In the genomic region with DNA sequence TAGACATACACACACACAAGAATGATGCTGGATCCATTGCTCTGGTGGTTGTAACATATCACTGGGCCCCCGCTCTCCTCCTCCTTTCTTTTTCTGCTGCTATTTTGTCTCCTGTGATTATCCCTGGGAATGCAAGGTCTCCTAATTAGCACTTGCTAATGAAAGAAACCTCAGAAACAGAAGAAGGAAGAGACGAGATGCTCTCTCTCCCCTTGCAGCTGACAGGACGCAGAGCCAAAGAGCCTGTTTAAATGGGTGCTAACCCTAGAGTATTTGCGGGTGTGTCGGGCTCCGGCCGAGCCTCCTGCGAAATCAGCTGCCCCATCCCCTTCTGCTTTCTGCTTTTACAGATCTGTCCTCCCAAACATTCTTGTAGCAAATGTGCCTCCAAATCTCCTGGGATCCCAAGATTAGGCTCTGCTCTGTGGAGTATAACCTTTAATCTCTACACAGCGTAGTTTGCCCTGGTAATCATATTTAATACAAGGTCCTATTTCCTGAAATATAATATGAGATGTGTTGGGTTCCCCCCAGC, we compare ENCODE assay signal across 2 cellular contexts.
TF ChIP-seq lines count a peak whose summit lies in the region.

No MANE protein-coding gene starts in this region.

TF ChIP-seq in GM23338, 12 proteins besides CTCF, POLR2A, EP300 and RAD21 (continued from another document):
- TF ChIP-seq, protein P1, sequence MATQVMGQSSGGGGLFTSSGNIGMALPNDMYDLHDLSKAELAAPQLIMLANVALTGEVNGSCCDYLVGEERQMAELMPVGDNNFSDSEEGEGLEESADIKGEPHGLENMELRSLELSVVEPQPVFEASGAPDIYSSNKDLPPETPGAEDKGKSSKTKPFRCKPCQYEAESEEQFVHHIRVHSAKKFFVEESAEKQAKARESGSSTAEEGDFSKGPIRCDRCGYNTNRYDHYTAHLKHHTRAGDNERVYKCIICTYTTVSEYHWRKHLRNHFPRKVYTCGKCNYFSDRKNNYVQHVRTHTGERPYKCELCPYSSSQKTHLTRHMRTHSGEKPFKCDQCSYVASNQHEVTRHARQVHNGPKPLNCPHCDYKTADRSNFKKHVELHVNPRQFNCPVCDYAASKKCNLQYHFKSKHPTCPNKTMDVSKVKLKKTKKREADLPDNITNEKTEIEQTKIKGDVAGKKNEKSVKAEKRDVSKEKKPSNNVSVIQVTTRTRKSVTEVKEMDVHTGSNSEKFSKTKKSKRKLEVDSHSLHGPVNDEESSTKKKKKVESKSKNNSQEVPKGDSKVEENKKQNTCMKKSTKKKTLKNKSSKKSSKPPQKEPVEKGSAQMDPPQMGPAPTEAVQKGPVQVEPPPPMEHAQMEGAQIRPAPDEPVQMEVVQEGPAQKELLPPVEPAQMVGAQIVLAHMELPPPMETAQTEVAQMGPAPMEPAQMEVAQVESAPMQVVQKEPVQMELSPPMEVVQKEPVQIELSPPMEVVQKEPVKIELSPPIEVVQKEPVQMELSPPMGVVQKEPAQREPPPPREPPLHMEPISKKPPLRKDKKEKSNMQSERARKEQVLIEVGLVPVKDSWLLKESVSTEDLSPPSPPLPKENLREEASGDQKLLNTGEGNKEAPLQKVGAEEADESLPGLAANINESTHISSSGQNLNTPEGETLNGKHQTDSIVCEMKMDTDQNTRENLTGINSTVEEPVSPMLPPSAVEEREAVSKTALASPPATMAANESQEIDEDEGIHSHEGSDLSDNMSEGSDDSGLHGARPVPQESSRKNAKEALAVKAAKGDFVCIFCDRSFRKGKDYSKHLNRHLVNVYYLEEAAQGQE (IDR thresholded peaks at IDR 0.05; ENCODE audit: unreplicated experiment) = no peak
- TF ChIP-seq, protein P2, sequence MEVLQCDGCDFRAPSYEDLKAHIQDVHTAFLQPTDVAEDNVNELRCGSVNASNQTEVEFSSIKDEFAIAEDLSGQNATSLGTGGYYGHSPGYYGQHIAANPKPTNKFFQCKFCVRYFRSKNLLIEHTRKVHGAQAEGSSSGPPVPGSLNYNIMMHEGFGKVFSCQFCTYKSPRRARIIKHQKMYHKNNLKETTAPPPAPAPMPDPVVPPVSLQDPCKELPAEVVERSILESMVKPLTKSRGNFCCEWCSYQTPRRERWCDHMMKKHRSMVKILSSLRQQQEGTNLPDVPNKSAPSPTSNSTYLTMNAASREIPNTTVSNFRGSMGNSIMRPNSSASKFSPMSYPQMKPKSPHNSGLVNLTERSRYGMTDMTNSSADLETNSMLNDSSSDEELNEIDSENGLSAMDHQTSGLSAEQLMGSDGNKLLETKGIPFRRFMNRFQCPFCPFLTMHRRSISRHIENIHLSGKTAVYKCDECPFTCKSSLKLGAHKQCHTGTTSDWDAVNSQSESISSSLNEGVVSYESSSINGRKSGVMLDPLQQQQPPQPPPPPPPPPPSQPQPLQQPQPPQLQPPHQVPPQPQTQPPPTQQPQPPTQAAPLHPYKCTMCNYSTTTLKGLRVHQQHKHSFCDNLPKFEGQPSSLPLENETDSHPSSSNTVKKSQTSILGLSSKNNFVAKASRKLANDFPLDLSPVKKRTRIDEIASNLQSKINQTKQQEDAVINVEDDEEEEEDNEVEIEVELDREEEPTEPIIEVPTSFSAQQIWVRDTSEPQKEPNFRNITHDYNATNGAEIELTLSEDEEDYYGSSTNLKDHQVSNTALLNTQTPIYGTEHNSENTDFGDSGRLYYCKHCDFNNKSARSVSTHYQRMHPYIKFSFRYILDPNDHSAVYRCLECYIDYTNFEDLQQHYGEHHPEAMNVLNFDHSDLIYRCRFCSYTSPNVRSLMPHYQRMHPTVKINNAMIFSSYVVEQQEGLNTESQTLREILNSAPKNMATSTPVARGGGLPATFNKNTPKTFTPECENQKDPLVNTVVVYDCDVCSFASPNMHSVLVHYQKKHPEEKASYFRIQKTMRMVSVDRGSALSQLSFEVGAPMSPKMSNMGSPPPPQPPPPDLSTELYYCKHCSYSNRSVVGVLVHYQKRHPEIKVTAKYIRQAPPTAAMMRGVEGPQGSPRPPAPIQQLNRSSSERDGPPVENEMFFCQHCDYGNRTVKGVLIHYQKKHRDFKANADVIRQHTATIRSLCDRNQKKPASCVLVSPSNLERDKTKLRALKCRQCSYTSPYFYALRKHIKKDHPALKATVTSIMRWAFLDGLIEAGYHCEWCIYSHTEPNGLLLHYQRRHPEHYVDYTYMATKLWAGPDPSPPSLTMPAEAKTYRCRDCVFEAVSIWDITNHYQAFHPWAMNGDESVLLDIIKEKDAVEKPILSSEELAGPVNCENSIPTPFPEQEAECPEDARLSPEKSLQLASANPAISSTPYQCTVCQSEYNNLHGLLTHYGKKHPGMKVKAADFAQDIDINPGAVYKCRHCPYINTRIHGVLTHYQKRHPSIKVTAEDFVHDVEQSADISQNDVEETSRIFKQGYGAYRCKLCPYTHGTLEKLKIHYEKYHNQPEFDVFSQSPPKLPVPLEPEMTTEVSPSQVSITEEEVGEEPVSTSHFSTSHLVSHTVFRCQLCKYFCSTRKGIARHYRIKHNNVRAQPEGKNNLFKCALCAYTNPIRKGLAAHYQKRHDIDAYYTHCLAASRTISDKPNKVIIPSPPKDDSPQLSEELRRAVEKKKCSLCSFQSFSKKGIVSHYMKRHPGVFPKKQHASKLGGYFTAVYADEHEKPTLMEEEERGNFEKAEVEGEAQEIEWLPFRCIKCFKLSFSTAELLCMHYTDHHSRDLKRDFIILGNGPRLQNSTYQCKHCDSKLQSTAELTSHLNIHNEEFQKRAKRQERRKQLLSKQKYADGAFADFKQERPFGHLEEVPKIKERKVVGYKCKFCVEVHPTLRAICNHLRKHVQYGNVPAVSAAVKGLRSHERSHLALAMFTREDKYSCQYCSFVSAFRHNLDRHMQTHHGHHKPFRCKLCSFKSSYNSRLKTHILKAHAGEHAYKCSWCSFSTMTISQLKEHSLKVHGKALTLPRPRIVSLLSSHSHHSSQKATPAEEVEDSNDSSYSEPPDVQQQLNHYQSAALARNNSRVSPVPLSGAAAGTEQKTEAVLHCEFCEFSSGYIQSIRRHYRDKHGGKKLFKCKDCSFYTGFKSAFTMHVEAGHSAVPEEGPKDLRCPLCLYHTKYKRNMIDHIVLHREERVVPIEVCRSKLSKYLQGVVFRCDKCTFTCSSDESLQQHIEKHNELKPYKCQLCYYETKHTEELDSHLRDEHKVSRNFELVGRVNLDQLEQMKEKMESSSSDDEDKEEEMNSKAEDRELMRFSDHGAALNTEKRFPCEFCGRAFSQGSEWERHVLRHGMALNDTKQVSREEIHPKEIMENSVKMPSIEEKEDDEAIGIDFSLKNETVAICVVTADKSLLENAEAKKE (CRISPR knock-in tag; IDR thresholded peaks at IDR 0.05) = no peak
- no peak for TF ChIP-seq ZNF331 (CRISPR knock-in tag; IDR thresholded peaks at IDR 0.05; ENCODE audit: low read depth)
- no peak for TF ChIP-seq ZNF114 (CRISPR knock-in tag; IDR thresholded peaks at IDR 0.05)
TF ChIP-seq in GM23338: peak in this region for 0.

TF ChIP-seq in WTC11, 78 proteins besides CTCF, POLR2A, EP300 and RAD21 (continued from another document):
- TF ChIP-seq, protein P3, sequence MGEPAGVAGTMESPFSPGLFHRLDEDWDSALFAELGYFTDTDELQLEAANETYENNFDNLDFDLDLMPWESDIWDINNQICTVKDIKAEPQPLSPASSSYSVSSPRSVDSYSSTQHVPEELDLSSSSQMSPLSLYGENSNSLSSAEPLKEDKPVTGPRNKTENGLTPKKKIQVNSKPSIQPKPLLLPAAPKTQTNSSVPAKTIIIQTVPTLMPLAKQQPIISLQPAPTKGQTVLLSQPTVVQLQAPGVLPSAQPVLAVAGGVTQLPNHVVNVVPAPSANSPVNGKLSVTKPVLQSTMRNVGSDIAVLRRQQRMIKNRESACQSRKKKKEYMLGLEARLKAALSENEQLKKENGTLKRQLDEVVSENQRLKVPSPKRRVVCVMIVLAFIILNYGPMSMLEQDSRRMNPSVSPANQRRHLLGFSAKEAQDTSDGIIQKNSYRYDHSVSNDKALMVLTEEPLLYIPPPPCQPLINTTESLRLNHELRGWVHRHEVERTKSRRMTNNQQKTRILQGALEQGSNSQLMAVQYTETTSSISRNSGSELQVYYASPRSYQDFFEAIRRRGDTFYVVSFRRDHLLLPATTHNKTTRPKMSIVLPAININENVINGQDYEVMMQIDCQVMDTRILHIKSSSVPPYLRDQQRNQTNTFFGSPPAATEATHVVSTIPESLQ (CRISPR knock-in tag; IDR thresholded peaks at IDR 0.05) = no peak
- TF ChIP-seq, protein P4, sequence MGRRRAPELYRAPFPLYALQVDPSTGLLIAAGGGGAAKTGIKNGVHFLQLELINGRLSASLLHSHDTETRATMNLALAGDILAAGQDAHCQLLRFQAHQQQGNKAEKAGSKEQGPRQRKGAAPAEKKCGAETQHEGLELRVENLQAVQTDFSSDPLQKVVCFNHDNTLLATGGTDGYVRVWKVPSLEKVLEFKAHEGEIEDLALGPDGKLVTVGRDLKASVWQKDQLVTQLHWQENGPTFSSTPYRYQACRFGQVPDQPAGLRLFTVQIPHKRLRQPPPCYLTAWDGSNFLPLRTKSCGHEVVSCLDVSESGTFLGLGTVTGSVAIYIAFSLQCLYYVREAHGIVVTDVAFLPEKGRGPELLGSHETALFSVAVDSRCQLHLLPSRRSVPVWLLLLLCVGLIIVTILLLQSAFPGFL (CRISPR knock-in tag; IDR thresholded peaks at IDR 0.05; ENCODE audit: borderline replicate concordance) = no peak
- TF ChIP-seq, protein P5, sequence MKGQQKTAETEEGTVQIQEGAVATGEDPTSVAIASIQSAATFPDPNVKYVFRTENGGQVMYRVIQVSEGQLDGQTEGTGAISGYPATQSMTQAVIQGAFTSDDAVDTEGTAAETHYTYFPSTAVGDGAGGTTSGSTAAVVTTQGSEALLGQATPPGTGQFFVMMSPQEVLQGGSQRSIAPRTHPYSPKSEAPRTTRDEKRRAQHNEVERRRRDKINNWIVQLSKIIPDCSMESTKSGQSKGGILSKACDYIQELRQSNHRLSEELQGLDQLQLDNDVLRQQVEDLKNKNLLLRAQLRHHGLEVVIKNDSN (CRISPR knock-in tag; IDR thresholded peaks at IDR 0.05) = no peak
- no peak for TF ChIP-seq TP53 (CRISPR knock-in tag; IDR thresholded peaks at IDR 0.05)
- TF ChIP-seq, protein P6, sequence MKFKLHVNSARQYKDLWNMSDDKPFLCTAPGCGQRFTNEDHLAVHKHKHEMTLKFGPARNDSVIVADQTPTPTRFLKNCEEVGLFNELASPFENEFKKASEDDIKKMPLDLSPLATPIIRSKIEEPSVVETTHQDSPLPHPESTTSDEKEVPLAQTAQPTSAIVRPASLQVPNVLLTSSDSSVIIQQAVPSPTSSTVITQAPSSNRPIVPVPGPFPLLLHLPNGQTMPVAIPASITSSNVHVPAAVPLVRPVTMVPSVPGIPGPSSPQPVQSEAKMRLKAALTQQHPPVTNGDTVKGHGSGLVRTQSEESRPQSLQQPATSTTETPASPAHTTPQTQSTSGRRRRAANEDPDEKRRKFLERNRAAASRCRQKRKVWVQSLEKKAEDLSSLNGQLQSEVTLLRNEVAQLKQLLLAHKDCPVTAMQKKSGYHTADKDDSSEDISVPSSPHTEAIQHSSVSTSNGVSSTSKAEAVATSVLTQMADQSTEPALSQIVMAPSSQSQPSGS (CRISPR knock-in tag; IDR thresholded peaks at IDR 0.05; ENCODE audit: borderline replicate concordance, low read depth) = no peak
- no peak for TF ChIP-seq ELF4 (CRISPR knock-in tag; IDR thresholded peaks at IDR 0.05; ENCODE audit: low read depth)
- TF ChIP-seq, protein P7, sequence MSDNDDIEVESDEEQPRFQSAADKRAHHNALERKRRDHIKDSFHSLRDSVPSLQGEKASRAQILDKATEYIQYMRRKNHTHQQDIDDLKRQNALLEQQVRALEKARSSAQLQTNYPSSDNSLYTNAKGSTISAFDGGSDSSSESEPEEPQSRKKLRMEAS (CRISPR knock-in tag; IDR thresholded peaks at IDR 0.05) = no peak
- TF ChIP-seq, protein P8, sequence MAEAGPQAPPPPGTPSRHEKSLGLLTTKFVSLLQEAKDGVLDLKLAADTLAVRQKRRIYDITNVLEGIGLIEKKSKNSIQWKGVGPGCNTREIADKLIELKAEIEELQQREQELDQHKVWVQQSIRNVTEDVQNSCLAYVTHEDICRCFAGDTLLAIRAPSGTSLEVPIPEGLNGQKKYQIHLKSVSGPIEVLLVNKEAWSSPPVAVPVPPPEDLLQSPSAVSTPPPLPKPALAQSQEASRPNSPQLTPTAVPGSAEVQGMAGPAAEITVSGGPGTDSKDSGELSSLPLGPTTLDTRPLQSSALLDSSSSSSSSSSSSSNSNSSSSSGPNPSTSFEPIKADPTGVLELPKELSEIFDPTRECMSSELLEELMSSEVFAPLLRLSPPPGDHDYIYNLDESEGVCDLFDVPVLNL (CRISPR knock-in tag; IDR thresholded peaks at IDR 0.05; ENCODE audit: borderline replicate concordance, low read depth) = no peak
- TF ChIP-seq, protein P9, sequence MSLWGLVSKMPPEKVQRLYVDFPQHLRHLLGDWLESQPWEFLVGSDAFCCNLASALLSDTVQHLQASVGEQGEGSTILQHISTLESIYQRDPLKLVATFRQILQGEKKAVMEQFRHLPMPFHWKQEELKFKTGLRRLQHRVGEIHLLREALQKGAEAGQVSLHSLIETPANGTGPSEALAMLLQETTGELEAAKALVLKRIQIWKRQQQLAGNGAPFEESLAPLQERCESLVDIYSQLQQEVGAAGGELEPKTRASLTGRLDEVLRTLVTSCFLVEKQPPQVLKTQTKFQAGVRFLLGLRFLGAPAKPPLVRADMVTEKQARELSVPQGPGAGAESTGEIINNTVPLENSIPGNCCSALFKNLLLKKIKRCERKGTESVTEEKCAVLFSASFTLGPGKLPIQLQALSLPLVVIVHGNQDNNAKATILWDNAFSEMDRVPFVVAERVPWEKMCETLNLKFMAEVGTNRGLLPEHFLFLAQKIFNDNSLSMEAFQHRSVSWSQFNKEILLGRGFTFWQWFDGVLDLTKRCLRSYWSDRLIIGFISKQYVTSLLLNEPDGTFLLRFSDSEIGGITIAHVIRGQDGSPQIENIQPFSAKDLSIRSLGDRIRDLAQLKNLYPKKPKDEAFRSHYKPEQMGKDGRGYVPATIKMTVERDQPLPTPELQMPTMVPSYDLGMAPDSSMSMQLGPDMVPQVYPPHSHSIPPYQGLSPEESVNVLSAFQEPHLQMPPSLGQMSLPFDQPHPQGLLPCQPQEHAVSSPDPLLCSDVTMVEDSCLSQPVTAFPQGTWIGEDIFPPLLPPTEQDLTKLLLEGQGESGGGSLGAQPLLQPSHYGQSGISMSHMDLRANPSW (CRISPR knock-in tag; conservative IDR thresholded peaks at IDR 0.05; ENCODE audit: low read depth) = no peak
- no peak for TF ChIP-seq NR3C1 (CRISPR knock-in tag; conservative IDR thresholded peaks at IDR 0.05; ENCODE audit: low read depth)
TF ChIP-seq in WTC11: peak in this region for 0.
